In the genomic region with DNA sequence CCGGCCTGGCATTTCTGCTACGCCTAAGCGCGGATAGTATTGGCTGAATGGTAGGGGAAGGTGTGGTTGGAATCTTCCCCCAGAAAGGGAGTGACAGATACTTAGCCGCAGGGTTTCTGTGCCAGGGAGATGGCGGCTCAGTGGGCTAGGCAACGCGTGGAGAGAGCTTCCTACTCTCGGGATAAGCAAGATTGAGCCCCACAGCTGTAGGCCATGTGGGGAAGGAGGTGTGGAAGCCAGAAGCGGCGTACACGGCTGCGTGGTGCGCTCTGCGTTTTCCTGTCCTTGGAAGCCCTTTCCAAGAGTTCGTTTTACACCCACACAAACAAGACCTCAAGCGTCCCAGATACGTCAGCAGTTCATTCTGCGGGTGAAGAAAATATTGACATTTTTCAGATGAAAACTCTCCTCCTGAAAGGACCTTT, we compare ENCODE assay signal across 7 cellular contexts. TPM values are rescaled to one million over a fixed set of nuclear protein-coding genes. Genes with fewer than 3 reads are reported as not detected.
DNase-seq lines count a peak whose midpoint lies in the region; ATAC-seq, FAIRE-seq and TF ChIP-seq lines count a peak whose summit lies in the region.

No MANE protein-coding gene starts in this region.

- TF ChIP-seq POLR2A in GM12892 (IDR thresholded peaks at IDR 0.05; ENCODE audit: low read depth, low read length): no peak

- H3K27me3 Mint-ChIP-seq in effector memory CD8-positive, alpha-beta T cell: peaks cover 28 to 33% of the 10 kb centered on the region in 2 donors

- H3K4me3 ChIP-seq in mononuclear cell (ENCODE audit: low read length): peak overlapping the region; percentile 77

- DNase-seq in GM12892 (ENCODE audit: insufficient read length) (peak; percentile 18), NCI-H187 treated with DMSO at 0.1 percent for 48 hours (lab: John Stamatoyannopoulos, UW) (peak; percentile 11)
- DNase-seq in activated CD4-positive, alpha-beta T cell treated with anti-CD3 and anti-CD28 coated beads, Interleukin-2, amount 50 U/mL, for 24 hours (ENCODE audit: low read depth in 1 of 2, low spot score in 1 of 2): peak; percentile 18 to 21
- peak in 2 of 3 experiments; percentile 10 to 21 for DNase-seq in effector memory CD8-positive, alpha-beta T cell
- peak; percentile 44 for DNase-seq in stimulated activated naive CD8-positive, alpha-beta T cell treated with anti-CD3 and anti-CD28 coated beads, Interleukin-15, Interleukin-2, amounts not matched to agents 100 U/mL and 50 U/mL, for 24 hours

- no peaks in the 10 kb centered on the region for H3K36me3 Mint-ChIP-seq in effector memory CD8-positive, alpha-beta T cell (ENCODE audit: insufficient read depth)

- H3K9me3 Mint-ChIP-seq in effector memory CD8-positive, alpha-beta T cell: no peaks in the 10 kb centered on the region

- peak overlapping the region; percentile 70 to 76 for H3K27ac Mint-ChIP-seq in effector memory CD8-positive, alpha-beta T cell

- H3K4me1 Mint-ChIP-seq in effector memory CD8-positive, alpha-beta T cell (ENCODE audit: low read depth in 2 of 2): peaks cover 8 to 13% of the 10 kb centered on the region in 2 donors

- no peak for FAIRE-seq in GM12892 (lab: Jason Lieb, UNC)

- peaks cover 33% of the 10 kb centered on the region for H3K4me1 ChIP-seq in mononuclear cell (ENCODE audit: insufficient read depth, low read length)

- H3K4me3 Mint-ChIP-seq in effector memory CD8-positive, alpha-beta T cell: peak overlapping the region; percentile 95 to 97

- no peaks in the 10 kb centered on the region for H3K9me3 ChIP-seq in mononuclear cell (ENCODE audit: low read depth, low read length)

- peak; percentile 32 for ATAC-seq in HG02610 (IDR thresholded peaks at IDR 0.05; ENCODE audit: unreplicated experiment)
- peak; percentile 50 for ATAC-seq in effector memory CD8-positive, alpha-beta T cell (replicated peaks)
- peak; percentile 72 for ATAC-seq in stimulated activated naive CD8-positive, alpha-beta T cell treated with anti-CD3 and anti-CD28 coated beads, Interleukin-15, Interleukin-2, amounts not matched to agents 100 U/mL and 50 U/mL, for 24 hours

- H3K27me3 ChIP-seq in mononuclear cell (ENCODE audit: insufficient read depth, low read length): peaks cover 37% of the 10 kb centered on the region

RNA-seq across cellular contexts. Expression of gene GPAT3, which starts 0.4 kb away (rescaled TPM):
- polyA plus RNA-seq in GM12892 (2012; ENCODE audit: missing spikeins): 0.19 TPM
- 10.1 TPM for total RNA-seq in mononuclear cell

RNA-seq across cellular contexts. Expression of gene ABRAXAS1, which starts 50.6 kb away (rescaled TPM):
- polyA plus RNA-seq in GM12892 (2012; ENCODE audit: missing spikeins): 11.7 TPM
- 17.0 TPM for total RNA-seq in mononuclear cell

Comparison
In these comparisons a context has a peak if more than half of its experiments do, and no peak if none do; other contexts are left out.
1. Peak in every context shown above with its lines: DNase-seq, ATAC-seq and H3K4me3 ChIP-seq.